In genomic region chr12:13102481-13103195, GRCh38 we compare ENCODE assay signal across 8 cellular contexts. TPM values are rescaled to one million over a fixed set of nuclear protein-coding genes. Genes with fewer than 3 reads are reported as not detected.
DNase-seq lines count a peak whose midpoint lies in the region; ATAC-seq and TF ChIP-seq lines count a peak whose summit lies in the region.

No MANE protein-coding gene starts in this region.

- H3K27me3 Mint-ChIP-seq in activated T-helper 2 cell treated with anti-CD3 and anti-CD28 coated beads, Interferon-gamma antibody, Interleukin-2, Interleukin-4, amounts not matched to agents 10 μg/mL and 5 μg/mL and 100 μg/mL, durations not matched to agents 14 hours and 24 hours and 36 hours (ENCODE audit: low read depth) = peaks cover 10% of the 10 kb centered on the region
- H3K27me3 Mint-ChIP-seq in immature natural killer cell (ENCODE audit: low read depth in 3 of 3) = peaks cover 10 to 12% (median 11%) of the 10 kb centered on the region in 3 donors
- H3K27me3 Mint-ChIP-seq in stimulated activated naive B cell treated with anti-CD40 and anti-IgM and Interleukin-4, amounts not matched to agents 10 μg/mL and 1 μg/mL and 100 μg/mL, for 72 hours = no peaks in the 10 kb centered on the region

- H3K9me3 Mint-ChIP-seq in activated T-helper 2 cell treated with anti-CD3 and anti-CD28 coated beads, Interferon-gamma antibody, Interleukin-2, Interleukin-4, amounts not matched to agents 10 μg/mL and 5 μg/mL and 100 μg/mL, durations not matched to agents 14 hours and 24 hours and 36 hours = no peaks in the 10 kb centered on the region
- H3K9me3 Mint-ChIP-seq in immature natural killer cell = no peaks in the 10 kb centered on the region
- no peaks in the 10 kb centered on the region for H3K9me3 Mint-ChIP-seq in stimulated activated naive B cell treated with anti-CD40 and anti-IgM and Interleukin-4, amounts not matched to agents 10 μg/mL and 1 μg/mL and 100 μg/mL, for 72 hours

- intact Hi-C loops in activated T-helper 2 cell treated with anti-CD3 and anti-CD28 coated beads, Interferon-gamma antibody, Interleukin-2, Interleukin-4, amounts not matched to agents 10 μg/mL and 5 μg/mL and 100 μg/mL, durations not matched to agents 14 hours and 24 hours and 36 hours (cut with micrococcal nuclease) = loop anchor here (5.0 kb wide), 2 partner anchors 315 to 1670 kb away; partner anchors contain the start of gene APOLD1

- H3K27ac Mint-ChIP-seq in activated T-helper 2 cell treated with anti-CD3 and anti-CD28 coated beads, Interferon-gamma antibody, Interleukin-2, Interleukin-4, amounts not matched to agents 10 μg/mL and 5 μg/mL and 100 μg/mL, durations not matched to agents 14 hours and 24 hours and 36 hours = no peak overlapping the region
- peak overlapping the region; percentile 82 to 95 (median 89) for H3K27ac Mint-ChIP-seq in immature natural killer cell
- peak overlapping the region; percentile 62 for H3K27ac Mint-ChIP-seq in stimulated activated naive B cell treated with anti-CD40 and anti-IgM and Interleukin-4, amounts not matched to agents 10 μg/mL and 1 μg/mL and 100 μg/mL, for 72 hours

- no peak for TF ChIP-seq CTCF in GM13976 (IDR thresholded peaks at IDR 0.05; ENCODE audit: borderline replicate concordance, control extremely low read depth, extremely low read depth, insufficient read depth, missing control alignments)

- peak overlapping the region; percentile 51 for H3K4me3 Mint-ChIP-seq in activated T-helper 2 cell treated with anti-CD3 and anti-CD28 coated beads, Interferon-gamma antibody, Interleukin-2, Interleukin-4, amounts not matched to agents 10 μg/mL and 5 μg/mL and 100 μg/mL, durations not matched to agents 14 hours and 24 hours and 36 hours (ENCODE audit: low read depth)
- peak overlapping the region; percentile 43 to 92 (median 87) for H3K4me3 Mint-ChIP-seq in immature natural killer cell
- peak overlapping the region in 1 of 2 donors; percentile 3 for H3K4me3 Mint-ChIP-seq in stimulated activated naive B cell treated with anti-CD40 and anti-IgM and Interleukin-4, amounts not matched to agents 10 μg/mL and 1 μg/mL and 100 μg/mL, for 72 hours

- DNase-seq in NCI-H2107 treated with DMSO at 0.1 percent for 48 hours (lab: John Stamatoyannopoulos, UW; ENCODE audit: unreplicated experiment) (peak; percentile 10), NCI-H2107 (lab: John Stamatoyannopoulos, UW) (no peak), immature natural killer cell (no peak), GM13976 (ENCODE audit: low spot score) (no peak)
- DNase-seq in activated T-helper 2 cell treated with anti-CD3 and anti-CD28 coated beads, Interferon-gamma antibody, Interleukin-2, Interleukin-4, amounts not matched to agents 10 μg/mL and 5 μg/mL and 100 μg/mL, durations not matched to agents 14 hours and 24 hours and 36 hours (ENCODE audit: low spot score) = no peak
- no peak for DNase-seq in stimulated activated naive B cell treated with anti-CD40 and anti-IgM and Interleukin-4, amounts not matched to agents 10 μg/mL and 1 μg/mL and 100 μg/mL, for 72 hours
- no peak for DNase-seq in stimulated activated CD4-positive, alpha-beta T cell treated with anti-CD3 and anti-CD28 coated beads, Interleukin-4, amount 100 ng/mL, for 1 hour
- DNase-seq in stimulated activated naive CD4-positive, alpha-beta T cell treated with Interleukin-2 at 50 U/mL for 16 hours (lab: John Stamatoyannopoulos, UW) = no peak

- peaks cover 44% of the 10 kb centered on the region for H3K4me1 Mint-ChIP-seq in activated T-helper 2 cell treated with anti-CD3 and anti-CD28 coated beads, Interferon-gamma antibody, Interleukin-2, Interleukin-4, amounts not matched to agents 10 μg/mL and 5 μg/mL and 100 μg/mL, durations not matched to agents 14 hours and 24 hours and 36 hours (ENCODE audit: low read depth)
- H3K4me1 Mint-ChIP-seq in immature natural killer cell = peaks cover 29 to 34% of the 10 kb centered on the region in 2 donors
- peaks cover 42 to 59% of the 10 kb centered on the region in 2 donors for H3K4me1 Mint-ChIP-seq in stimulated activated naive B cell treated with anti-CD40 and anti-IgM and Interleukin-4, amounts not matched to agents 10 μg/mL and 1 μg/mL and 100 μg/mL, for 72 hours

- H3K36me3 Mint-ChIP-seq in activated T-helper 2 cell treated with anti-CD3 and anti-CD28 coated beads, Interferon-gamma antibody, Interleukin-2, Interleukin-4, amounts not matched to agents 10 μg/mL and 5 μg/mL and 100 μg/mL, durations not matched to agents 14 hours and 24 hours and 36 hours (ENCODE audit: low read depth) = no peaks in the 10 kb centered on the region
- H3K36me3 Mint-ChIP-seq in immature natural killer cell = no peaks in the 10 kb centered on the region
- H3K36me3 Mint-ChIP-seq in stimulated activated naive B cell treated with anti-CD40 and anti-IgM and Interleukin-4, amounts not matched to agents 10 μg/mL and 1 μg/mL and 100 μg/mL, for 72 hours = no peaks in the 10 kb centered on the region

- no peak for ATAC-seq in stimulated activated naive B cell treated with anti-CD40 and anti-IgM and Interleukin-4, amounts not matched to agents 10 μg/mL and 1 μg/mL and 100 μg/mL, for 72 hours (replicated peaks)

- in situ Hi-C loops in GM13976 (cut with MboI; ENCODE audit: low sequenced_read_pairs, unreplicated experiment) = no loop called here

RNA-seq across cellular contexts. Expression of gene GSG1, which starts 0.8 kb away (rescaled TPM):
- total RNA-seq in activated T-helper 2 cell treated with anti-CD3 and anti-CD28 coated beads, Interferon-gamma antibody, Interleukin-2, Interleukin-4, amounts not matched to agents 10 μg/mL and 5 μg/mL and 100 μg/mL, durations not matched to agents 14 hours and 24 hours and 36 hours = not detected in 2 replicates
- polyA plus RNA-seq in immature natural killer cell = under 1 TPM in 1 of 3 donors, not detected in 2; 0.09 TPM

RNA-seq across cellular contexts. Expression of gene FAM234B, which starts 58.5 kb away (rescaled TPM):
- total RNA-seq in activated T-helper 2 cell treated with anti-CD3 and anti-CD28 coated beads, Interferon-gamma antibody, Interleukin-2, Interleukin-4, amounts not matched to agents 10 μg/mL and 5 μg/mL and 100 μg/mL, durations not matched to agents 14 hours and 24 hours and 36 hours = 5.7 and 6.8 TPM in 2 replicates
- 1 to 10 TPM in 2 of 3 donors, under 1 TPM in 1; 0.14 to 1.5 (median 1.3) TPM for polyA plus RNA-seq in immature natural killer cell
